32 cellular contexts compared by ENCODE assay signal in genomic region chr10:19803676-19804075, GRCh38. TPM values are rescaled to one million over a fixed set of nuclear protein-coding genes. Genes with fewer than 3 reads are reported as not detected.
"Had no signal": no experiment of that assay in that cellular context is flagged by ENCODE, and none has a peak within 500 bp of the region (broad histone marks: within the 10 kb centered on the region; RNA-seq: fewer than 3 reads in every experiment).

No MANE protein-coding gene starts in this region.

- FAIRE-seq: astrocyte, bronchial epithelial cell had no signal

- ATAC-seq: activated CD4-positive, alpha-beta T cell treated with anti-CD3 and anti-CD28 coated beads for 36 hours; activated CD8-positive, alpha-beta memory T cell treated with anti-CD3 and anti-CD28 coated beads, Interleukin-2, amount 10 ng/mL, durations not matched to agents 7 days and 5 days; activated CD8-positive, alpha-beta T cell treated with anti-CD3 and anti-CD28 coated beads, Interleukin-2, amount 10 ng/mL, durations not matched to agents 7 days and 5 days; activated naive CD4-positive, alpha-beta T cell treated with anti-CD3 and anti-CD28 coated beads, Interleukin-2, amount 50 U/mL, for 72 hours; effector memory CD8-positive, alpha-beta T cell; gastroesophageal sphincter; heart right ventricle; T-helper 17 cell had no signal

- DNase-seq: activated CD4-positive, alpha-beta memory T cell treated with anti-CD3 and anti-CD28 coated beads for 36 hours; activated CD4-positive, alpha-beta T cell treated with anti-CD3 and anti-CD28 coated beads for 36 hours; activated CD4-positive, alpha-beta T cell treated with anti-CD3 and anti-CD28 coated beads, Interleukin-2, amount 10 ng/mL, durations not matched to agents 24 days and 14 days; activated CD4-positive, CD25-positive, alpha-beta regulatory T cell; activated CD4-positive, CD25-positive, alpha-beta regulatory T cell treated with anti-CD3 and anti-CD28 coated beads, Interleukin-2, amount 50 U/mL, for 72 hours; activated CD8-positive, alpha-beta memory T cell treated with anti-CD3 and anti-CD28 coated beads, Interleukin-2, amount 10 ng/mL, durations not matched to agents 7 days and 5 days; activated CD8-positive, alpha-beta memory T cell treated with anti-CD3 and anti-CD28 coated beads, Interleukin-2, amount 50 U/mL, for 4 hours; activated CD8-positive, alpha-beta T cell treated with anti-CD3 and anti-CD28 coated beads, Interleukin-2, amount 10 ng/mL, durations not matched to agents 7 days and 5 days; activated effector memory CD4-positive, alpha-beta T cell treated with anti-CD3 and anti-CD28 coated beads, Interleukin-2, amount 50 U/mL, for 16 hours; activated naive CD4-positive, alpha-beta T cell; activated naive CD4-positive, alpha-beta T cell treated with anti-CD3 and anti-CD28 coated beads, Interleukin-2, amount 10 ng/mL, durations not matched to agents 7 days and 5 days; activated naive CD8-positive, alpha-beta T cell treated with anti-CD3 and anti-CD28 coated beads, Interleukin-2, amount 10 ng/mL, durations not matched to agents 7 days and 5 days; activated T-cell treated with anti-CD3 and anti-CD28 coated beads, Interleukin-2, amount 50 U/mL, for 1 hour; activated T-cell treated with anti-CD3 and anti-CD28 coated beads, Interleukin-2, amount 50 U/mL, for 48 hours; amniotic stem cell; anterior cingulate cortex; brain microvascular endothelial cell; dorsolateral prefrontal cortex; effector memory CD8-positive, alpha-beta T cell; erythroblast; foreskin melanocyte; heart right ventricle; T-helper 1 cell; T-helper 17 cell; T1000 had no signal

RNA-seq across cellular contexts. Expression of gene PLXDC2, which starts 12.6 kb away (rescaled TPM):
- total RNA-seq: activated CD4-positive, alpha-beta memory T cell treated with anti-CD3 and anti-CD28 coated beads for 36 hours; activated CD4-positive, alpha-beta T cell treated with anti-CD3 and anti-CD28 coated beads for 36 hours; activated CD4-positive, alpha-beta T cell treated with anti-CD3 and anti-CD28 coated beads, Interleukin-2, amount 10 ng/mL, durations not matched to agents 24 days and 14 days; activated CD8-positive, alpha-beta memory T cell treated with anti-CD3 and anti-CD28 coated beads for 36 hours; activated naive CD4-positive, alpha-beta T cell treated with anti-CD3 and anti-CD28 coated beads, Interleukin-2, amount 50 U/mL, for 72 hours; activated T-helper 1 cell treated with anti-CD3 and anti-CD28 coated beads, Interleukin-12 subunit alpha, Interleukin-12 subunit beta, Interleukin-2, Interleukin-4 antibody, amounts not matched to agents 30 ng/mL and 10 ng/mL and 1 ng/mL, durations not matched to agents 14 hours and 24 hours and 36 hours; activated T-helper 2 cell treated with anti-CD3 and anti-CD28 coated beads, Interferon-gamma antibody, Interleukin-2, Interleukin-4, amounts not matched to agents 10 μg/mL and 5 μg/mL and 100 μg/mL, durations not matched to agents 14 hours and 24 hours and 36 hours had no signal
